In the genomic region with DNA sequence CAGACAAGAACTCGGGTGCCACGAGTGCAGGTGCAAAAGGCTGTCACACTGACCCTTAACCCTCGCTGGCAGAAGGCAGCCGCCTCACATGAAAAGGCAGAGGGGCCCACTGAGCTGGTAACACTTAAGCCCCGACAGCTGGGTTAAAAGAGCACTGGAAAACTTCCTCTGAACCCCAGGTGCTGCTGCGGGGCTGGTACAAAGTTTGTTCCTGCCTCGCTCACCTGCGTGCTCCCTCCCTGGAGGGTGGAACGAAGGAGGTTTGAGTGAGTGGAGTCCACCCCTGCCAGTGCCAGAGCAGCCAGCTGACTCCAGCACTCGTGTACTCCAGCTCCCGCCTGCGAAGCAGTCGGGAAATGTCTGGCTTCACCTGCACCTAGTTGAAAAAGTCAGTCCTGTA, we compare ENCODE assay signal across 20 cellular contexts. TPM values are rescaled to one million over a fixed set of nuclear protein-coding genes. Genes with fewer than 3 reads are reported as not detected.
"Had no signal": no experiment of that assay in that cellular context is flagged by ENCODE, and none has a peak within 500 bp of the region (broad histone marks: within the 10 kb centered on the region; RNA-seq: fewer than 3 reads in every experiment).

No MANE protein-coding gene starts in this region.

- H3K27me3 ChIP-seq: adrenal gland, neutrophil, pancreas, right lobe of liver had no signal

- H3K27ac ChIP-seq: adrenal gland, epithelial cell of prostate, lower lobe of right lung, neutrophil, pancreas, right lobe of liver, thoracic aorta, upper lobe of right lung, VCaP had no signal

- DNase-seq: activated CD4-positive, alpha-beta T cell treated with anti-CD3 and anti-CD28 coated beads, Interleukin-2, amount 50 U/mL, for 4 hours; activated naive CD4-positive, alpha-beta T cell treated with Interleukin-2 at 50 U/mL for 16 hours; dermis blood vessel endothelial cell; endodermal cell; foreskin fibroblast; hippocampal formation; lower lobe of right lung; right lobe of liver; stimulated activated naive B cell treated with anti-CD40 and anti-IgM and Interleukin-4, amounts not matched to agents 10 μg/mL and 1 μg/mL and 100 μg/mL, for 72 hours; upper lobe of right lung had no signal

- H3K9me3 ChIP-seq: adrenal gland, lower lobe of right lung, neutrophil, pancreas, right lobe of liver, thoracic aorta, upper lobe of right lung had no signal

- H3K4me3 Mint-ChIP-seq: activated T-helper 1 cell treated with anti-CD3 and anti-CD28 coated beads, Interleukin-12 subunit alpha, Interleukin-12 subunit beta, Interleukin-2, Interleukin-4 antibody, amounts not matched to agents 30 ng/mL and 10 ng/mL and 1 ng/mL, durations not matched to agents 14 hours and 24 hours and 36 hours; endodermal cell; natural killer cell treated with Interleukin-12 subunit alpha and Interleukin-12 subunit beta and Interleukin-15 and Interleukin-18, amount 100 ng/mL, for 72 hours; stimulated activated naive B cell treated with anti-CD40 and anti-IgM and Interleukin-4, amounts not matched to agents 10 μg/mL and 1 μg/mL and 100 μg/mL, for 72 hours; T-helper 1 cell treated with Interleukin-12 subunit alpha and Interleukin-12 subunit beta and Interleukin-4 antibody, amounts not matched to agents 30 μg/mL and 1 μg/mL, for 36 hours had no signal

- H3K27ac Mint-ChIP-seq: activated T-helper 1 cell treated with anti-CD3 and anti-CD28 coated beads, Interleukin-12 subunit alpha, Interleukin-12 subunit beta, Interleukin-2, Interleukin-4 antibody, amounts not matched to agents 30 ng/mL and 10 ng/mL and 1 ng/mL, durations not matched to agents 14 hours and 24 hours and 36 hours; endodermal cell; natural killer cell treated with Interleukin-12 subunit alpha and Interleukin-12 subunit beta and Interleukin-15 and Interleukin-18, amount 100 ng/mL, for 72 hours; stimulated activated naive B cell treated with anti-CD40 and anti-IgM and Interleukin-4, amounts not matched to agents 10 μg/mL and 1 μg/mL and 100 μg/mL, for 72 hours; T-helper 1 cell treated with Interleukin-12 subunit alpha and Interleukin-12 subunit beta and Interleukin-4 antibody, amounts not matched to agents 30 μg/mL and 1 μg/mL, for 36 hours had no signal

- H3K4me3 ChIP-seq: adrenal gland, lower lobe of right lung, pancreas, right lobe of liver, thoracic aorta, upper lobe of right lung had no signal

- ATAC-seq: lower lobe of right lung; natural killer cell treated with Interleukin-12 subunit alpha and Interleukin-12 subunit beta and Interleukin-15 and Interleukin-18, amount 100 ng/mL, for 72 hours; pancreas; stimulated activated naive B cell treated with anti-CD40 and anti-IgM and Interleukin-4, amounts not matched to agents 10 μg/mL and 1 μg/mL and 100 μg/mL, for 72 hours; upper lobe of right lung had no signal

- H3K9me3 Mint-ChIP-seq: activated T-helper 1 cell treated with anti-CD3 and anti-CD28 coated beads, Interleukin-12 subunit alpha, Interleukin-12 subunit beta, Interleukin-2, Interleukin-4 antibody, amounts not matched to agents 30 ng/mL and 10 ng/mL and 1 ng/mL, durations not matched to agents 14 hours and 24 hours and 36 hours; endodermal cell; natural killer cell treated with Interleukin-12 subunit alpha and Interleukin-12 subunit beta and Interleukin-15 and Interleukin-18, amount 100 ng/mL, for 72 hours; stimulated activated naive B cell treated with anti-CD40 and anti-IgM and Interleukin-4, amounts not matched to agents 10 μg/mL and 1 μg/mL and 100 μg/mL, for 72 hours; T-helper 1 cell treated with Interleukin-12 subunit alpha and Interleukin-12 subunit beta and Interleukin-4 antibody, amounts not matched to agents 30 μg/mL and 1 μg/mL, for 36 hours had no signal

- H3K36me3 Mint-ChIP-seq: natural killer cell treated with Interleukin-12 subunit alpha and Interleukin-12 subunit beta and Interleukin-15 and Interleukin-18, amount 100 ng/mL, for 72 hours; stimulated activated naive B cell treated with anti-CD40 and anti-IgM and Interleukin-4, amounts not matched to agents 10 μg/mL and 1 μg/mL and 100 μg/mL, for 72 hours had no signal

- H3K36me3 ChIP-seq: adrenal gland, lower lobe of right lung, neutrophil, pancreas, right lobe of liver, thoracic aorta, upper lobe of right lung had no signal

RNA-seq across cellular contexts. Expression of a gene that starts 12.6 kb away (rescaled TPM):
- total RNA-seq: activated T-helper 1 cell treated with anti-CD3 and anti-CD28 coated beads, Interleukin-12 subunit alpha, Interleukin-12 subunit beta, Interleukin-2, Interleukin-4 antibody, amounts not matched to agents 30 ng/mL and 10 ng/mL and 1 ng/mL, durations not matched to agents 14 hours and 24 hours and 36 hours; dermis blood vessel endothelial cell; lower lobe of right lung; natural killer cell treated with Interleukin-12 subunit alpha and Interleukin-12 subunit beta and Interleukin-15 and Interleukin-18, amount 100 ng/mL, for 72 hours; thoracic aorta; upper lobe of right lung had no signal

RNA-seq across cellular contexts. Expression of a gene that starts 37.6 kb away (rescaled TPM):
- total RNA-seq: activated T-helper 1 cell treated with anti-CD3 and anti-CD28 coated beads, Interleukin-12 subunit alpha, Interleukin-12 subunit beta, Interleukin-2, Interleukin-4 antibody, amounts not matched to agents 30 ng/mL and 10 ng/mL and 1 ng/mL, durations not matched to agents 14 hours and 24 hours and 36 hours had no signal

RNA-seq across cellular contexts. Expression of a gene that starts 42.1 kb away (rescaled TPM):
- total RNA-seq: activated T-helper 1 cell treated with anti-CD3 and anti-CD28 coated beads, Interleukin-12 subunit alpha, Interleukin-12 subunit beta, Interleukin-2, Interleukin-4 antibody, amounts not matched to agents 30 ng/mL and 10 ng/mL and 1 ng/mL, durations not matched to agents 14 hours and 24 hours and 36 hours; adrenal gland; cerebellum; dermis blood vessel endothelial cell; lower lobe of right lung; natural killer cell treated with Interleukin-12 subunit alpha and Interleukin-12 subunit beta and Interleukin-15 and Interleukin-18, amount 100 ng/mL, for 72 hours; pancreas; thoracic aorta; upper lobe of right lung had no signal
